ENCODE assay signal across 11 cellular contexts in genomic region chr10:100043796-100044195, GRCh38.
DNase-seq lines count a peak whose midpoint lies in the region; FAIRE-seq and TF ChIP-seq lines count a peak whose summit lies in the region.
"Had no signal": no experiment of that assay in that cellular context is flagged by ENCODE, and none has a peak within 500 bp of the region (broad histone marks: within the 10 kb centered on the region; RNA-seq: fewer than 3 reads in every experiment).

No MANE protein-coding gene starts in this region.

- peaks cover 0 to 18% (median 10%) of the 10 kb centered on the region in 5 donors for H3K4me1 ChIP-seq in subcutaneous abdominal adipose tissue (ENCODE audit: control insufficient read depth in 5 of 5, insufficient read depth in 5 of 5, low read length in 5 of 5)

- TF ChIP-seq CTCF in HFF-Myc (IDR thresholded peaks at IDR 0.05; ENCODE audit: low read depth, low read length, missing control alignments), result no peak
- no peak for TF ChIP-seq CTCF in brain microvascular endothelial cell (IDR thresholded peaks at IDR 0.05; ENCODE audit: low read depth, low read length, missing control alignments)

- H3K27me3 ChIP-seq in brain microvascular endothelial cell (replicated peaks) (no peaks in the 10 kb centered on the region), subcutaneous abdominal adipose tissue (ENCODE audit: control insufficient read depth in 5 of 5, insufficient read depth in 4 of 5, low read length in 5 of 5) (peaks cover 0 to 3% (median 0%) of the 10 kb centered on the region in 5 donors)

- H3K27ac ChIP-seq in brain microvascular endothelial cell (peak overlapping the region; percentile 74), subcutaneous abdominal adipose tissue (ENCODE audit: low read depth, low read length) (peak overlapping the region; percentile 58)

- no peaks in the 10 kb centered on the region for H3K36me3 ChIP-seq in brain microvascular endothelial cell (replicated peaks)
- H3K36me3 ChIP-seq in subcutaneous abdominal adipose tissue (ENCODE audit: control insufficient read depth in 5 of 5, insufficient read depth in 5 of 5, low read length in 5 of 5), result no peaks in the 10 kb centered on the region

- no peaks in the 10 kb centered on the region for H3K9me3 ChIP-seq in subcutaneous abdominal adipose tissue (ENCODE audit: control insufficient read depth in 5 of 5, low read length in 5 of 5)

- H3K9ac ChIP-seq in subcutaneous abdominal adipose tissue (ENCODE audit: low read length in 5 of 5), result no peak overlapping the region

- in situ Hi-C loops in brain microvascular endothelial cell (cut with HindIII; ENCODE audit: low pct_ligation_motif_present, low sequenced_read_pairs), result no loop called here

- DNase-seq in HFF-Myc (ENCODE audit: extremely low read depth, low read depth) (peak; percentile 61), brain microvascular endothelial cell (peak; percentile 45), iris pigment epithelial cell (ENCODE audit: low read depth) (peak; percentile 43), medulla oblongata (ENCODE audit: extremely low spot score) (no peak), RCC 7860 (ENCODE audit: low spot score) (no peak), cerebellar cortex (ENCODE audit: low spot score) (no peak), NCI-H1105 treated with DMSO at 0.1 percent for 48 hours (lab: John Stamatoyannopoulos, UW) (no peak)
- DNase-seq: activated naive CD8-positive, alpha-beta T cell treated with anti-CD3 and anti-CD28 coated beads, Interleukin-2, amount 10 ng/mL, durations not matched to agents 7 days and 5 days; kidney glomerular epithelial cell; NCI-H2081 treated with DMSO at 0.1 percent for 48 hours had no signal

- FAIRE-seq in RCC 7860 (lab: Jason Lieb, UNC), result no peak

- H3K4me3 ChIP-seq in HFF-Myc (replicated peaks; ENCODE audit: low read depth, low read length), result no peak overlapping the region
- H3K4me3 ChIP-seq in brain microvascular endothelial cell (ENCODE audit: low read depth, low read length), result no peak overlapping the region
- H3K4me3 ChIP-seq in subcutaneous abdominal adipose tissue (ENCODE audit: low read depth in 1 of 5, low read length in 5 of 5), result no peak overlapping the region

Comparison
In these comparisons a context has a peak if more than half of its experiments do, and no peak if none do; other contexts are left out.
1. DNase-seq: peak in HFF-Myc (single experiment), brain microvascular endothelial cell (single experiment) and iris pigment epithelial cell (single experiment); none in medulla oblongata (single experiment), RCC 7860 (single experiment), cerebellar cortex (single experiment) and NCI-H1105 treated with DMSO at 0.1 percent for 48 hours (single experiment).